ENCODE assay signal across 8 cellular contexts in genomic region chr7:55963584-55964168, GRCh38. TPM values are rescaled to one million over a fixed set of nuclear protein-coding genes. Genes with fewer than 3 reads are reported as not detected.
DNase-seq lines count a peak whose midpoint lies in the region; ATAC-seq lines count a peak whose summit lies in the region.

No MANE protein-coding gene starts in this region.

- H3K9me3 Mint-ChIP-seq in activated T-helper 2 cell treated with anti-CD3 and anti-CD28 coated beads, Interferon-gamma antibody, Interleukin-2, Interleukin-4, amounts not matched to agents 10 μg/mL and 5 μg/mL and 100 μg/mL, durations not matched to agents 14 hours and 24 hours and 36 hours: no peaks in the 10 kb centered on the region
- H3K9me3 Mint-ChIP-seq in immature natural killer cell: no peaks in the 10 kb centered on the region
- H3K9me3 Mint-ChIP-seq in stimulated activated naive B cell treated with anti-CD40 and anti-IgM and Interleukin-4, amounts not matched to agents 10 μg/mL and 1 μg/mL and 100 μg/mL, for 72 hours: no peaks in the 10 kb centered on the region

- H3K36me3 ChIP-seq in HUES6 (ENCODE audit: control insufficient read depth, insufficient read depth, low read length): peaks cover 7% of the 10 kb centered on the region; the same call in 1 of the 2 replicates

- ATAC-seq in stimulated activated naive B cell treated with anti-CD40 and anti-IgM and Interleukin-4, amounts not matched to agents 10 μg/mL and 1 μg/mL and 100 μg/mL, for 72 hours (replicated peaks): no peak
- ATAC-seq in HG02884 (IDR thresholded peaks at IDR 0.05; ENCODE audit: unreplicated experiment) (no peak), HG02973 (IDR thresholded peaks at IDR 0.05; ENCODE audit: unreplicated experiment) (no peak)

- peak overlapping the region; percentile 5 for H3K27ac Mint-ChIP-seq in activated T-helper 2 cell treated with anti-CD3 and anti-CD28 coated beads, Interferon-gamma antibody, Interleukin-2, Interleukin-4, amounts not matched to agents 10 μg/mL and 5 μg/mL and 100 μg/mL, durations not matched to agents 14 hours and 24 hours and 36 hours
- peak overlapping the region; percentile 39 to 86 (median 78) for H3K27ac Mint-ChIP-seq in immature natural killer cell
- H3K27ac Mint-ChIP-seq in stimulated activated naive B cell treated with anti-CD40 and anti-IgM and Interleukin-4, amounts not matched to agents 10 μg/mL and 1 μg/mL and 100 μg/mL, for 72 hours: peak overlapping the region; percentile 76

- no peaks in the 10 kb centered on the region for H3K4me1 ChIP-seq in HUES6 (ENCODE audit: control insufficient read depth, insufficient read depth, low read length)

- peak overlapping the region; percentile 55 for H3K4me3 Mint-ChIP-seq in activated T-helper 2 cell treated with anti-CD3 and anti-CD28 coated beads, Interferon-gamma antibody, Interleukin-2, Interleukin-4, amounts not matched to agents 10 μg/mL and 5 μg/mL and 100 μg/mL, durations not matched to agents 14 hours and 24 hours and 36 hours (ENCODE audit: low read depth)
- H3K4me3 Mint-ChIP-seq in immature natural killer cell: peak overlapping the region; percentile 70 to 83 (median 76)
- peak overlapping the region; percentile 78 to 79 for H3K4me3 Mint-ChIP-seq in stimulated activated naive B cell treated with anti-CD40 and anti-IgM and Interleukin-4, amounts not matched to agents 10 μg/mL and 1 μg/mL and 100 μg/mL, for 72 hours

- peaks cover 10% of the 10 kb centered on the region for H3K4me1 Mint-ChIP-seq in activated T-helper 2 cell treated with anti-CD3 and anti-CD28 coated beads, Interferon-gamma antibody, Interleukin-2, Interleukin-4, amounts not matched to agents 10 μg/mL and 5 μg/mL and 100 μg/mL, durations not matched to agents 14 hours and 24 hours and 36 hours (ENCODE audit: low read depth)
- H3K4me1 Mint-ChIP-seq in immature natural killer cell: peaks cover 27 to 35% of the 10 kb centered on the region in 2 donors
- H3K4me1 Mint-ChIP-seq in stimulated activated naive B cell treated with anti-CD40 and anti-IgM and Interleukin-4, amounts not matched to agents 10 μg/mL and 1 μg/mL and 100 μg/mL, for 72 hours: peaks cover 16 to 28% of the 10 kb centered on the region in 2 donors

- intact Hi-C loops in activated T-helper 2 cell treated with anti-CD3 and anti-CD28 coated beads, Interferon-gamma antibody, Interleukin-2, Interleukin-4, amounts not matched to agents 10 μg/mL and 5 μg/mL and 100 μg/mL, durations not matched to agents 14 hours and 24 hours and 36 hours (cut with micrococcal nuclease): loop anchor here (1.0 to 2.0 kb wide), 3 partner anchors 11 to 321 kb away; partner anchors contain the start of genes CCT6A and PSPH

- peaks cover 16% of the 10 kb centered on the region for H3K27me3 ChIP-seq in HUES6 (ENCODE audit: control insufficient read depth, insufficient read depth, low read length)

- H3K9ac ChIP-seq in HUES6 (ENCODE audit: low read length): no peak overlapping the region

- DNase-seq in activated T-helper 2 cell treated with anti-CD3 and anti-CD28 coated beads, Interferon-gamma antibody, Interleukin-2, Interleukin-4, amounts not matched to agents 10 μg/mL and 5 μg/mL and 100 μg/mL, durations not matched to agents 14 hours and 24 hours and 36 hours (ENCODE audit: low spot score): no peak
- no peak for DNase-seq in immature natural killer cell
- no peak for DNase-seq in stimulated activated naive B cell treated with anti-CD40 and anti-IgM and Interleukin-4, amounts not matched to agents 10 μg/mL and 1 μg/mL and 100 μg/mL, for 72 hours
- DNase-seq in GM19240 (ENCODE audit: insufficient read length, low spot score): no peak
- no peak for DNase-seq in cerebellar nuclear complex (lab: John Stamatoyannopoulos, UW)

- no peak overlapping the region for H3K27ac ChIP-seq in HUES6 (ENCODE audit: low read depth, low read length)

- H3K27me3 Mint-ChIP-seq in activated T-helper 2 cell treated with anti-CD3 and anti-CD28 coated beads, Interferon-gamma antibody, Interleukin-2, Interleukin-4, amounts not matched to agents 10 μg/mL and 5 μg/mL and 100 μg/mL, durations not matched to agents 14 hours and 24 hours and 36 hours (ENCODE audit: low read depth): no peaks in the 10 kb centered on the region
- peaks cover 2 to 8% (median 3%) of the 10 kb centered on the region in 3 donors for H3K27me3 Mint-ChIP-seq in immature natural killer cell (ENCODE audit: low read depth in 3 of 3)
- no peaks in the 10 kb centered on the region for H3K27me3 Mint-ChIP-seq in stimulated activated naive B cell treated with anti-CD40 and anti-IgM and Interleukin-4, amounts not matched to agents 10 μg/mL and 1 μg/mL and 100 μg/mL, for 72 hours

- no peaks in the 10 kb centered on the region for H3K9me3 ChIP-seq in HUES6 (ENCODE audit: control insufficient read depth, insufficient read depth, low read depth, low read length)

- peaks cover 4% of the 10 kb centered on the region for H3K36me3 Mint-ChIP-seq in activated T-helper 2 cell treated with anti-CD3 and anti-CD28 coated beads, Interferon-gamma antibody, Interleukin-2, Interleukin-4, amounts not matched to agents 10 μg/mL and 5 μg/mL and 100 μg/mL, durations not matched to agents 14 hours and 24 hours and 36 hours (ENCODE audit: low read depth)
- no peaks in the 10 kb centered on the region for H3K36me3 Mint-ChIP-seq in immature natural killer cell
- H3K36me3 Mint-ChIP-seq in stimulated activated naive B cell treated with anti-CD40 and anti-IgM and Interleukin-4, amounts not matched to agents 10 μg/mL and 1 μg/mL and 100 μg/mL, for 72 hours: peaks cover 7 to 26% of the 10 kb centered on the region in 2 donors

- peak overlapping the region; percentile 46 for H3K4me3 ChIP-seq in HUES6 (ENCODE audit: low read depth, low read length)

RNA-seq across cellular contexts. Expression of gene NIPSNAP2, which starts 0.7 kb away (rescaled TPM):
- 52.3 and 56.3 TPM in 2 replicates for total RNA-seq in activated T-helper 2 cell treated with anti-CD3 and anti-CD28 coated beads, Interferon-gamma antibody, Interleukin-2, Interleukin-4, amounts not matched to agents 10 μg/mL and 5 μg/mL and 100 μg/mL, durations not matched to agents 14 hours and 24 hours and 36 hours
- 10 to 100 TPM; 37.6 to 58.6 (median 54.1) TPM for polyA plus RNA-seq in immature natural killer cell

RNA-seq across cellular contexts. Expression of gene MRPS17, which starts 12.0 kb away (rescaled TPM):
- 28.3 and 29.4 TPM in 2 replicates for total RNA-seq in activated T-helper 2 cell treated with anti-CD3 and anti-CD28 coated beads, Interferon-gamma antibody, Interleukin-2, Interleukin-4, amounts not matched to agents 10 μg/mL and 5 μg/mL and 100 μg/mL, durations not matched to agents 14 hours and 24 hours and 36 hours
- 10 to 100 TPM; 13.8 to 20.2 (median 16.4) TPM for polyA plus RNA-seq in immature natural killer cell

Comparison
In these comparisons a context has a peak if more than half of its experiments do, and no peak if none do; other contexts are left out.
1. H3K27ac Mint-ChIP-seq: peak in every context shown above with its lines; median percentile 78 in immature natural killer cell; 76 in stimulated activated naive B cell treated with anti-CD40 and anti-IgM and Interleukin-4, amounts not matched to agents 10 μg/mL and 1 μg/mL and 100 μg/mL, for 72 hours; 5 in activated T-helper 2 cell treated with anti-CD3 and anti-CD28 coated beads, Interferon-gamma antibody, Interleukin-2, Interleukin-4, amounts not matched to agents 10 μg/mL and 5 μg/mL and 100 μg/mL, durations not matched to agents 14 hours and 24 hours and 36 hours.